Comparison of ENCODE assay signal across 12 cellular contexts in genomic region chr17:60586288-60586974, GRCh38. TPM values are rescaled to one million over a fixed set of nuclear protein-coding genes. Genes with fewer than 3 reads are reported as not detected.
DNase-seq lines count a peak whose midpoint lies in the region; ATAC-seq, FAIRE-seq and TF ChIP-seq lines count a peak whose summit lies in the region.
"Had no signal": no experiment of that assay in that cellular context is flagged by ENCODE, and none has a peak within 500 bp of the region (broad histone marks: within the 10 kb centered on the region; RNA-seq: fewer than 3 reads in every experiment).

No MANE protein-coding gene starts in this region.

- H3K4me1 Mint-ChIP-seq in mesothelial cell of epicardium = peaks cover 4% of the 10 kb centered on the region
- H3K4me1 Mint-ChIP-seq: T-cell had no signal

- TF ChIP-seq CTCF in D721Med (IDR thresholded peaks at IDR 0.05; ENCODE audit: insufficient read depth, missing control alignments) = peak; percentile 44
- peak; percentile 47; the same call in 1 of the 2 replicates for TF ChIP-seq CTCF in HEK293 (tag by site-specific recombination; IDR thresholded peaks at IDR 0.05)
- TF ChIP-seq CTCF in WI38 (IDR thresholded peaks at IDR 0.05; ENCODE audit: low read depth, low read length) = peak; percentile 28; the same call in 1 of the 2 replicates
- TF ChIP-seq CTCF in mesothelial cell of epicardium (IDR thresholded peaks at IDR 0.05; ENCODE audit: unreplicated experiment) = no peak

- no peak overlapping the region for H3K27ac Mint-ChIP-seq in mesothelial cell of epicardium
- H3K27ac Mint-ChIP-seq: T-cell had no signal

- H3K9me3 Mint-ChIP-seq in mesothelial cell of epicardium = no peaks in the 10 kb centered on the region
- H3K9me3 Mint-ChIP-seq: T-cell had no signal

- no peak overlapping the region for H3K4me3 ChIP-seq in HEK293 (ENCODE audit: low read depth, low read length)
- H3K4me3 ChIP-seq in WI38 (ENCODE audit: low read depth, low read length) = no peak overlapping the region
- H3K4me3 ChIP-seq: vagina had no signal

- no peaks in the 10 kb centered on the region for H3K36me3 Mint-ChIP-seq in mesothelial cell of epicardium
- H3K36me3 Mint-ChIP-seq: T-cell had no signal

- H3K4me1 ChIP-seq in HEK293 (ENCODE audit: control insufficient read depth, insufficient read depth, low read length) = no peaks in the 10 kb centered on the region
- H3K4me1 ChIP-seq: vagina had no signal

- no peak overlapping the region for H3K27ac ChIP-seq in HEK293 (ENCODE audit: extremely low read depth, low read depth, low read length)
- H3K27ac ChIP-seq: vagina had no signal

- DNase-seq in D721Med (ENCODE audit: insufficient read length, low spot score) = no peak
- no peak for DNase-seq in left lobe of liver (ENCODE audit: low spot score)
- DNase-seq in NCI-H524 treated with DMSO at 0.1 percent for 48 hours (lab: John Stamatoyannopoulos, UW) = no peak
- no peak for DNase-seq in mesothelial cell of epicardium (ENCODE audit: low spot score in 2 of 2, unreplicated experiment in 2 of 2)
- no peak for DNase-seq in HK-2 (ENCODE audit: unreplicated experiment)
- DNase-seq: activated T-cell treated with anti-CD3 and anti-CD28 coated beads, Interleukin-2, amount 50 U/mL, for 48 hours; effector CD4-positive, alpha-beta T cell; T-cell had no signal

- POLR2A ChIA-PET in HEK293 (lab: Yijun Ruan, JAX) = interaction anchor here (1.6 kb wide), 1 partner anchor 13 kb away, joined by 4 read pairs; the partner anchor contains the start of gene PPM1D

- H3K36me3 ChIP-seq in HEK293 (ENCODE audit: control insufficient read depth in 2 of 2, insufficient read depth in 1 of 2, low read length in 2 of 2) = no peaks in the 10 kb centered on the region
- H3K36me3 ChIP-seq: vagina had no signal

- ATAC-seq in left lobe of liver = peak; percentile 68
- ATAC-seq in HG03280 (IDR thresholded peaks at IDR 0.05; ENCODE audit: unreplicated experiment) = no peak
- ATAC-seq: T-cell had no signal

- no peak for FAIRE-seq in D721Med (lab: Jason Lieb, UNC)

- no peaks in the 10 kb centered on the region for H3K27me3 Mint-ChIP-seq in mesothelial cell of epicardium (ENCODE audit: low read depth)

- no peak overlapping the region for H3K4me3 Mint-ChIP-seq in mesothelial cell of epicardium
- H3K4me3 Mint-ChIP-seq: T-cell had no signal

- CTCF ChIA-PET in HEK293 (lab: Yijun Ruan, JAX) = interaction anchor here (0.5 to 1.3 kb wide), 3 partner anchors 8 to 13 kb away, joined by 3 read pairs; partner anchors contain the start of gene PPM1D

- H3K9me3 ChIP-seq in HEK293 (ENCODE audit: control insufficient read depth, insufficient read depth, low read depth, low read length) = no peaks in the 10 kb centered on the region
- H3K9me3 ChIP-seq: vagina had no signal

TF ChIP-seq in HEK293, 187 proteins besides CTCF, POLR2A, EP300 and RAD21:
- TF ChIP-seq ZNF768 (tag by site-specific recombination; IDR thresholded peaks at IDR 0.05) (no peak), BCL11A (tag by site-specific recombination; IDR thresholded peaks at IDR 0.05; ENCODE audit: low read depth) (no peak), PRDM10 (tag by site-specific recombination; IDR thresholded peaks at IDR 0.05) (peak; percentile 32; the same call in 1 of the 2 replicates), REST (tag by site-specific recombination; IDR thresholded peaks at IDR 0.05) (peak; percentile 90), SETDB1 (IDR thresholded peaks at IDR 0.05; ENCODE audit: insufficient read length, low read length) (no peak), ZNF654 (tag by site-specific recombination; IDR thresholded peaks at IDR 0.05; ENCODE audit: low read depth) (peak; percentile 27; the same call in 1 of the 2 replicates)

RNA-seq across cellular contexts. Expression of gene PPM1D, which starts 13.6 kb away (rescaled TPM):
- total RNA-seq in left lobe of liver (5.0 TPM), mesothelial cell of epicardium (26.4 to 28.9 TPM (median 26.7 TPM) in 3 replicates)
